ENCODE assay signal across 1 cellular context in genomic region chr20:32018269-32019155, GRCh38.
TF ChIP-seq lines count a peak whose summit lies in the region.

No MANE protein-coding gene starts in this region.

TF ChIP-seq in HEK293, 187 proteins besides CTCF, POLR2A, EP300 and RAD21 (continued from another document and continues in another):
- TF ChIP-seq TSHZ1 (tag by site-specific recombination; IDR thresholded peaks at IDR 0.05; ENCODE audit: borderline replicate concordance) (no peak), ZNF202 (tag by site-specific recombination; IDR thresholded peaks at IDR 0.05; ENCODE audit: borderline replicate concordance) (no peak), REST (tag by site-specific recombination; IDR thresholded peaks at IDR 0.05) (no peak), WT1 (tag by site-specific recombination; IDR thresholded peaks at IDR 0.05) (no peak), ZNF394 (tag by site-specific recombination; IDR thresholded peaks at IDR 0.05; ENCODE audit: borderline replicate concordance) (no peak), ZNF18 (tag by site-specific recombination; IDR thresholded peaks at IDR 0.05) (no peak), ZBTB6 (tag by site-specific recombination; IDR thresholded peaks at IDR 0.05) (no peak), ZXDB (tag by site-specific recombination; IDR thresholded peaks at IDR 0.05) (peak; percentile 60; the same call in 1 of the 2 replicates), ZNF76 (tag by site-specific recombination; IDR thresholded peaks at IDR 0.05; ENCODE audit: borderline replicate concordance, low read depth) (no peak), TCF7L2 (IDR thresholded peaks at IDR 0.05; ENCODE audit: borderline replicate concordance, low read depth, low read length) (no peak), ZNF19 (tag by site-specific recombination; IDR thresholded peaks at IDR 0.05; ENCODE audit: low read depth) (no peak), ZNF292 (tag by site-specific recombination; IDR thresholded peaks at IDR 0.05; ENCODE audit: borderline replicate concordance, low read depth) (no peak), ZSCAN30 (tag by site-specific recombination; IDR thresholded peaks at IDR 0.05) (no peak), ZFP3 (tag by site-specific recombination; IDR thresholded peaks at IDR 0.05; ENCODE audit: low read depth) (no peak), ZFP69B (tag by site-specific recombination; IDR thresholded peaks at IDR 0.05) (no peak), ZNF350 (tag by site-specific recombination; IDR thresholded peaks at IDR 0.05) (no peak), ZNF785 (tag by site-specific recombination; IDR thresholded peaks at IDR 0.05) (no peak), ZNF670 (tag by site-specific recombination; IDR thresholded peaks at IDR 0.05; ENCODE audit: low read depth) (no peak), ZNF174 (tag by site-specific recombination; IDR thresholded peaks at IDR 0.05) (no peak), ZNF555 (tag by site-specific recombination; conservative IDR thresholded peaks at IDR 0.05) (no peak), ZNF335 (tag by site-specific recombination; conservative IDR thresholded peaks at IDR 0.05) (peak; percentile 69), ZNF146 (tag by site-specific recombination; IDR thresholded peaks at IDR 0.05) (no peak), ZBTB49 (tag by site-specific recombination; IDR thresholded peaks at IDR 0.05; ENCODE audit: low read depth) (no peak), ZSCAN18 (tag by site-specific recombination; IDR thresholded peaks at IDR 0.05) (no peak), ZNF48 (tag by site-specific recombination; IDR thresholded peaks at IDR 0.05) (no peak), ZNF155 (tag by site-specific recombination; IDR thresholded peaks at IDR 0.05) (no peak), ZNF501 (tag by site-specific recombination; IDR thresholded peaks at IDR 0.05) (no peak), ZNF148 (tag by site-specific recombination; IDR thresholded peaks at IDR 0.05; ENCODE audit: borderline replicate concordance) (no peak), ZNF677 (tag by site-specific recombination; IDR thresholded peaks at IDR 0.05) (no peak), SP3 (tag by site-specific recombination; IDR thresholded peaks at IDR 0.05) (peak; percentile 91), HOXD13 (CRISPR knock-in tag; IDR thresholded peaks at IDR 0.05; ENCODE audit: borderline replicate concordance) (no peak), BCL11A (tag by site-specific recombination; IDR thresholded peaks at IDR 0.05; ENCODE audit: low read depth) (no peak), ZSCAN23 (tag by site-specific recombination; IDR thresholded peaks at IDR 0.05) (no peak), ZSCAN4 (tag by site-specific recombination; IDR thresholded peaks at IDR 0.05) (no peak), ZBTB44 (tag by site-specific recombination; IDR thresholded peaks at IDR 0.05) (no peak), ZFP41 (tag by site-specific recombination; IDR thresholded peaks at IDR 0.05; ENCODE audit: borderline replicate concordance) (no peak), ZNF221 (tag by site-specific recombination; IDR thresholded peaks at IDR 0.05; ENCODE audit: borderline replicate concordance) (no peak), ZNF266 (tag by site-specific recombination; IDR thresholded peaks at IDR 0.05; ENCODE audit: low read depth) (no peak)
